In genomic region chr9:2018162-2018643, GRCh38 we compare ENCODE assay signal across 8 cellular contexts. TPM values are rescaled to one million over a fixed set of nuclear protein-coding genes. Genes with fewer than 3 reads are reported as not detected.
A peak's percentile ranks its signal among the peaks of the same experiment; 100 is the strongest.
DNase-seq lines count a peak whose midpoint lies in the region; ATAC-seq lines count a peak whose summit lies in the region.

No MANE protein-coding gene starts in this region.

- H3K9ac ChIP-seq in stomach smooth muscle (ENCODE audit: low read length in 2 of 2): peak overlapping the region; percentile 84 to 95

- no peaks in the 10 kb centered on the region for H3K9me3 ChIP-seq in stomach smooth muscle (ENCODE audit: control insufficient read depth in 2 of 2, low read length in 2 of 2)

- POLR2A ChIA-PET in activated CD8-positive, alpha-beta T cell treated with anti-CD3 and anti-CD28 coated beads, Interleukin-2, amount 10 ng/mL, durations not matched to agents 7 days and 5 days (lab: Charles Lee): interaction anchor here (0.6 to 5.4 kb wide), 4 partner anchors 9 to 90 kb away, joined by 3 to 39 read pairs (median 8); no protein-coding TSS in a partner anchor

- H3K4me1 ChIP-seq in stomach smooth muscle (ENCODE audit: control insufficient read depth, insufficient read depth, low read length): peaks cover 13% of the 10 kb centered on the region

- CTCF ChIA-PET in activated CD8-positive, alpha-beta T cell treated with anti-CD3 and anti-CD28 coated beads, Interleukin-2, amount 10 ng/mL, durations not matched to agents 7 days and 5 days (lab: Charles Lee): interaction anchor here (0.6 kb wide), 1 partner anchor 69 kb away, joined by 3 read pairs; no protein-coding TSS in a partner anchor

- H3K36me3 ChIP-seq in stomach smooth muscle (ENCODE audit: control insufficient read depth in 2 of 2, insufficient read depth in 2 of 2, low read length in 2 of 2): no peaks in the 10 kb centered on the region

- H3K27me3 Mint-ChIP-seq in activated T-cell treated with anti-CD3 and anti-CD28 coated beads, Interleukin-2, amount 50 U/mL, for 24 hours: no peaks in the 10 kb centered on the region
- peaks cover 2% of the 10 kb centered on the region for H3K27me3 Mint-ChIP-seq in activated CD8-positive, alpha-beta T cell treated with anti-CD3 and anti-CD28 coated beads, Interleukin-2, amount 10 ng/mL, durations not matched to agents 7 days and 5 days (ENCODE audit: low read depth)
- peaks cover 20 to 30% (median 23%) of the 10 kb centered on the region in 3 donors for H3K27me3 Mint-ChIP-seq in immature natural killer cell (ENCODE audit: low read depth in 3 of 3)

- peaks cover 63% of the 10 kb centered on the region for H3K4me1 Mint-ChIP-seq in activated T-cell treated with anti-CD3 and anti-CD28 coated beads, Interleukin-2, amount 50 U/mL, for 24 hours (ENCODE audit: low read depth)
- peaks cover 56% of the 10 kb centered on the region for H3K4me1 Mint-ChIP-seq in activated CD8-positive, alpha-beta T cell treated with anti-CD3 and anti-CD28 coated beads, Interleukin-2, amount 10 ng/mL, durations not matched to agents 7 days and 5 days (ENCODE audit: low read depth)
- peaks cover 58 to 76% of the 10 kb centered on the region in 2 donors for H3K4me1 Mint-ChIP-seq in immature natural killer cell

- H3K27ac Mint-ChIP-seq in activated T-cell treated with anti-CD3 and anti-CD28 coated beads, Interleukin-2, amount 50 U/mL, for 24 hours: peak overlapping the region; percentile 98
- H3K27ac Mint-ChIP-seq in activated CD8-positive, alpha-beta T cell treated with anti-CD3 and anti-CD28 coated beads, Interleukin-2, amount 10 ng/mL, durations not matched to agents 7 days and 5 days: peak overlapping the region; percentile 99
- H3K27ac Mint-ChIP-seq in immature natural killer cell: peak overlapping the region; percentile 96 to 100 (median 98)

- H3K27ac ChIP-seq in stomach smooth muscle (ENCODE audit: low read length): peak overlapping the region; percentile 92

- peak overlapping the region; percentile 95 for H3K4me3 Mint-ChIP-seq in activated T-cell treated with anti-CD3 and anti-CD28 coated beads, Interleukin-2, amount 50 U/mL, for 24 hours
- H3K4me3 Mint-ChIP-seq in activated CD8-positive, alpha-beta T cell treated with anti-CD3 and anti-CD28 coated beads, Interleukin-2, amount 10 ng/mL, durations not matched to agents 7 days and 5 days: peak overlapping the region; percentile 100
- H3K4me3 Mint-ChIP-seq in immature natural killer cell: peak overlapping the region; percentile 97 to 99 (median 99)

- no peaks in the 10 kb centered on the region for H3K9me3 Mint-ChIP-seq in activated T-cell treated with anti-CD3 and anti-CD28 coated beads, Interleukin-2, amount 50 U/mL, for 24 hours
- H3K9me3 Mint-ChIP-seq in activated CD8-positive, alpha-beta T cell treated with anti-CD3 and anti-CD28 coated beads, Interleukin-2, amount 10 ng/mL, durations not matched to agents 7 days and 5 days (ENCODE audit: insufficient read depth): no peaks in the 10 kb centered on the region
- no peaks in the 10 kb centered on the region for H3K9me3 Mint-ChIP-seq in immature natural killer cell

- peak overlapping the region; percentile 90 to 91 for H3K4me3 ChIP-seq in stomach smooth muscle (ENCODE audit: low read length in 2 of 2)

- DNase-seq in activated T-cell treated with anti-CD3 and anti-CD28 coated beads, Interleukin-2, amount 50 U/mL, for 24 hours: no peak
- DNase-seq in activated T-cell treated with anti-CD3 and anti-CD28 coated beads for 4 hours (no peak), immature natural killer cell (no peak)
- DNase-seq in activated CD8-positive, alpha-beta T cell treated with anti-CD3 and anti-CD28 coated beads, Interleukin-2, amount 10 ng/mL, durations not matched to agents 7 days and 5 days: no peak

- no peaks in the 10 kb centered on the region for H3K27me3 ChIP-seq in stomach smooth muscle (ENCODE audit: control insufficient read depth in 1 of 2, insufficient read depth in 2 of 2, low read length in 2 of 2)

- peaks cover 22% of the 10 kb centered on the region for H3K36me3 Mint-ChIP-seq in activated T-cell treated with anti-CD3 and anti-CD28 coated beads, Interleukin-2, amount 50 U/mL, for 24 hours (ENCODE audit: low read depth)
- H3K36me3 Mint-ChIP-seq in activated CD8-positive, alpha-beta T cell treated with anti-CD3 and anti-CD28 coated beads, Interleukin-2, amount 10 ng/mL, durations not matched to agents 7 days and 5 days (ENCODE audit: low read depth): peaks cover 37% of the 10 kb centered on the region
- H3K36me3 Mint-ChIP-seq in immature natural killer cell: peaks cover 0 to 4% (median 0%) of the 10 kb centered on the region in 3 donors

- ATAC-seq in activated CD8-positive, alpha-beta T cell treated with anti-CD3 and anti-CD28 coated beads, Interleukin-2, amount 10 ng/mL, durations not matched to agents 7 days and 5 days: no peak
- ATAC-seq in GM19452 (IDR thresholded peaks at IDR 0.05; ENCODE audit: unreplicated experiment) (no peak), GM21529 (IDR thresholded peaks at IDR 0.05; ENCODE audit: unreplicated experiment) (no peak), GM18873 (IDR thresholded peaks at IDR 0.05; ENCODE audit: low FRiP score, unreplicated experiment) (no peak)

RNA-seq across cellular contexts. Expression of gene SMARCA2, which starts 3.1 kb away (rescaled TPM):
- total RNA-seq in activated CD8-positive, alpha-beta T cell treated with anti-CD3 and anti-CD28 coated beads, Interleukin-2, amount 10 ng/mL, durations not matched to agents 7 days and 5 days: 100 to 1,000 TPM; 243 to 245 TPM
- polyA plus RNA-seq in immature natural killer cell: 10 to 100 TPM; 20.1 to 41.4 (median 25.2) TPM
